Comparison of ENCODE assay signal across 1 cellular context in genomic region chr10:46570643-46571042, GRCh38. TPM values are rescaled to one million over a fixed set of nuclear protein-coding genes. Genes with fewer than 3 reads are reported as not detected.
"Had no signal": no experiment of that assay in that cellular context is flagged by ENCODE, and none has a peak within 500 bp of the region (broad histone marks: within the 10 kb centered on the region; RNA-seq: fewer than 3 reads in every experiment).

No MANE protein-coding gene starts in this region.

RNA-seq across cellular contexts. Expression of gene GPRIN2, which starts 14.2 kb away (rescaled TPM):
- total RNA-seq: subcutaneous adipose tissue had no signal
